Comparison of ENCODE assay signal across 11 cellular contexts in genomic region chrX:72269671-72270251, GRCh38. TPM values are rescaled to one million over a fixed set of nuclear protein-coding genes. Genes with fewer than 3 reads are reported as not detected.
A peak's percentile ranks its signal among the peaks of the same experiment; 100 is the strongest.
DNase-seq lines count a peak whose midpoint lies in the region; ATAC-seq and TF ChIP-seq lines count a peak whose summit lies in the region.
"Had no signal": no experiment of that assay in that cellular context is flagged by ENCODE, and none has a peak within 500 bp of the region (broad histone marks: within the 10 kb centered on the region; RNA-seq: fewer than 3 reads in every experiment).

No MANE protein-coding gene starts in this region.

- intact Hi-C loops in A673 (cut with micrococcal nuclease; ENCODE audit: unreplicated experiment): no loop called here

- no peaks in the 10 kb centered on the region for H3K27me3 ChIP-seq in A673 (replicated peaks; ENCODE audit: insufficient read depth, low read depth, low read length, poor library complexity)

- no TSS peak for BruUV-seq in A673 (replicated peaks; lab: Mats Ljungman, UMichigan)

- H3K4me3 ChIP-seq in A673 (ENCODE audit: low read depth, low read length, poor library complexity, severe bottlenecking): no peak overlapping the region

- CTCF ChIA-PET in A673 (lab: Charles Lee): no interaction called here
- CTCF ChIA-PET in HEK293T (lab: Yijun Ruan, JAX): interaction anchor here (1.3 kb wide), 1 partner anchor 28 kb away, joined by 3 read pairs; no protein-coding TSS in a partner anchor

- peak; percentile 36 for DNase-seq in A673 (ENCODE audit: low spot score)
- DNase-seq in HEK293T (ENCODE audit: extremely low spot score): no peak
- DNase-seq in activated T-cell treated with anti-CD3 and anti-CD28 coated beads, Interleukin-2, amount 50 U/mL, for 48 hours: peak; percentile 38 to 55
- peak; percentile 39 for DNase-seq in glomerular visceral epithelial cell (ENCODE audit: extremely low spot score)
- no peak for DNase-seq in NCI-H526 (lab: John Stamatoyannopoulos, UW)
- no peak for DNase-seq in DMS 273 treated with DMSO at 0.1 percent for 48 hours (lab: John Stamatoyannopoulos, UW)
- DNase-seq: DMS153, midbrain, NCI-H1694 treated with DMSO at 0.1 percent for 48 hours had no signal

- TF ChIP-seq CTCF in A673 (conservative IDR thresholded peaks at IDR 0.05; ENCODE audit: low read depth, low read length): no peak

- H3K27ac ChIP-seq in A673 (ENCODE audit: low read depth, low read length, poor library complexity, severe bottlenecking): no peak overlapping the region

- H3K9me3 ChIP-seq in A673 (ENCODE audit: low read depth, low read length, poor library complexity, severe bottlenecking): no peaks in the 10 kb centered on the region

- POLR2A ChIA-PET in A673 (lab: Charles Lee; ENCODE audit: low non-redundant PET): interaction anchor here (1.0 kb wide), 1 partner anchor 455 kb away, joined by 7 read pairs; no protein-coding TSS in a partner anchor
- POLR2A ChIA-PET in HEK293T (lab: Yijun Ruan, JAX): interaction anchor here (1.0 to 4.3 kb wide), 5 partner anchors 8 to 95 kb away, joined by 3 to 67 read pairs (median 3); partner anchors contain the start of gene RPS4X

- H3K36me3 ChIP-seq in A673 (ENCODE audit: insufficient read depth, low read length, poor library complexity, severe bottlenecking): peaks cover 75% of the 10 kb centered on the region

- no peak for ATAC-seq in HG03280 (IDR thresholded peaks at IDR 0.05; ENCODE audit: unreplicated experiment)
- no peak for ATAC-seq in HG02870 (IDR thresholded peaks at IDR 0.05; ENCODE audit: unreplicated experiment)

- H3K4me1 ChIP-seq in A673 (ENCODE audit: insufficient read depth, low read length, poor library complexity, severe bottlenecking): peaks cover 7% of the 10 kb centered on the region

TF ChIP-seq in HEK293T, 16 proteins besides CTCF, POLR2A, EP300 and RAD21:
- TF ChIP-seq ELF4 (IDR thresholded peaks at IDR 0.05): peak; percentile 22; the same call in 1 of the 2 replicates
- TF ChIP-seq, protein P1, sequence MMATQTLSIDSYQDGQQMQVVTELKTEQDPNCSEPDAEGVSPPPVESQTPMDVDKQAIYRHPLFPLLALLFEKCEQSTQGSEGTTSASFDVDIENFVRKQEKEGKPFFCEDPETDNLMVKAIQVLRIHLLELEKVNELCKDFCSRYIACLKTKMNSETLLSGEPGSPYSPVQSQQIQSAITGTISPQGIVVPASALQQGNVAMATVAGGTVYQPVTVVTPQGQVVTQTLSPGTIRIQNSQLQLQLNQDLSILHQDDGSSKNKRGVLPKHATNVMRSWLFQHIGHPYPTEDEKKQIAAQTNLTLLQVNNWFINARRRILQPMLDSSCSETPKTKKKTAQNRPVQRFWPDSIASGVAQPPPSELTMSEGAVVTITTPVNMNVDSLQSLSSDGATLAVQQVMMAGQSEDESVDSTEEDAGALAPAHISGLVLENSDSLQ (IDR thresholded peaks at IDR 0.05): no peak

RNA-seq across cellular contexts. Expression of gene RPS4X, which starts 7.3 kb away (rescaled TPM):
- 1,168 and 1,205 TPM in 2 replicates for total RNA-seq in A673 (2021)

RNA-seq across cellular contexts. Expression of gene ERCC6L, which starts 30.9 kb away (rescaled TPM):
- 16.1 and 17.0 TPM in 2 replicates for total RNA-seq in A673 (2021)

RNA-seq across cellular contexts. Expression of gene CITED1, which starts 36.0 kb away (rescaled TPM):
- 3.2 and 6.2 TPM in 2 replicates for total RNA-seq in A673 (2021)

Comparison
In these comparisons a context has a peak if more than half of its experiments do, and no peak if none do; other contexts are left out.
1. DNase-seq: peak in A673 (single experiment), activated T-cell treated with anti-CD3 and anti-CD28 coated beads, Interleukin-2, amount 50 U/mL, for 48 hours (2 of 2) and glomerular visceral epithelial cell (single experiment); none in HEK293T (single experiment), NCI-H526 (0 of 2) and DMS 273 treated with DMSO at 0.1 percent for 48 hours (single experiment).